Comparison of ENCODE assay signal across 1 cellular context in genomic region chr19:3612901-3613741, GRCh38.
TF ChIP-seq lines count a peak whose summit lies in the region.

No MANE protein-coding gene starts in this region.

TF ChIP-seq in K562, 482 proteins besides CTCF, POLR2A, EP300 and RAD21 (continued from another document and continues in another):
- TF ChIP-seq ZNF407 (IDR thresholded peaks at IDR 0.05; ENCODE audit: low read depth), result no peak
- no peak for TF ChIP-seq EHMT2 (IDR thresholded peaks at IDR 0.05)
- TF ChIP-seq CEBPZ (IDR thresholded peaks at IDR 0.05; ENCODE audit: borderline replicate concordance, low read depth, low read length), result no peak
- no peak for TF ChIP-seq ZNF133 (CRISPR knock-in tag; IDR thresholded peaks at IDR 0.05)
- no peak for TF ChIP-seq CHD7 (IDR thresholded peaks at IDR 0.05; ENCODE audit: low read depth, low read length)
- TF ChIP-seq ZNF124 (CRISPR knock-in tag; IDR thresholded peaks at IDR 0.05), result no peak
- no peak for TF ChIP-seq ETV6 (IDR thresholded peaks at IDR 0.05; ENCODE audit: borderline replicate concordance in 1 of 2, low read depth in 2 of 2, low read length in 1 of 2)
- TF ChIP-seq ETV6 (CRISPR knock-in tag; IDR thresholded peaks at IDR 0.05; ENCODE audit: borderline replicate concordance), result no peak
- no peak for TF ChIP-seq ZBTB7A (IDR thresholded peaks at IDR 0.05; ENCODE audit: borderline replicate concordance, control insufficient read depth, low read depth, low read length)
- no peak; the same call in 1 of the 2 replicates for TF ChIP-seq HNRNPL (IDR thresholded peaks at IDR 0.05; ENCODE audit: low read depth, low read length)
- no peak for TF ChIP-seq ZNF79 (CRISPR knock-in tag; IDR thresholded peaks at IDR 0.05; ENCODE audit: low read depth)
- TF ChIP-seq CGGBP1 (CRISPR knock-in tag; IDR thresholded peaks at IDR 0.05), result no peak
- TF ChIP-seq MTA3 (IDR thresholded peaks at IDR 0.05; ENCODE audit: borderline replicate concordance), result no peak
- no peak for TF ChIP-seq PYGO2 (tag; IDR thresholded peaks at IDR 0.05)
- no peak for TF ChIP-seq CAMTA2 (CRISPR knock-in tag; conservative IDR thresholded peaks at IDR 0.05)
- TF ChIP-seq ETV1 (tag; conservative IDR thresholded peaks at IDR 0.05; ENCODE audit: low read depth), result peak; percentile 59; the same call in 1 of the 2 replicates
- peak; percentile 38; the same call in 1 of the 2 replicates for TF ChIP-seq MAX (CRISPR knock-in tag; IDR thresholded peaks at IDR 0.05)
- no peak for TF ChIP-seq SRF (CRISPR knock-in tag; IDR thresholded peaks at IDR 0.05)
- no peak for TF ChIP-seq ZNF165 (CRISPR knock-in tag; IDR thresholded peaks at IDR 0.05; ENCODE audit: borderline replicate concordance)
- no peak for TF ChIP-seq KLF16 (IDR thresholded peaks at IDR 0.05)
- 0 out of 2 replicates have a peak, but pooled peaks have one; percentile 27 for TF ChIP-seq GATAD2B (IDR thresholded peaks at IDR 0.05; ENCODE audit: borderline replicate concordance)
- TF ChIP-seq ZNF507 (tag; conservative IDR thresholded peaks at IDR 0.05), result no peak
- TF ChIP-seq ZNF217 (CRISPR knock-in tag; IDR thresholded peaks at IDR 0.05), result no peak
- TF ChIP-seq KLF6 (CRISPR knock-in tag; IDR thresholded peaks at IDR 0.05; ENCODE audit: borderline replicate concordance), result no peak
- TF ChIP-seq FOXJ2 (tag; IDR thresholded peaks at IDR 0.05), result no peak
- TF ChIP-seq ZZZ3 (IDR thresholded peaks at IDR 0.05), result no peak
- no peak for TF ChIP-seq CEBPG (CRISPR knock-in tag; IDR thresholded peaks at IDR 0.05)
- TF ChIP-seq CEBPG (tag; conservative IDR thresholded peaks at IDR 0.05 in 1 of 2, IDR thresholded peaks at IDR 0.05 in 1 of 2), result no peak
- TF ChIP-seq ZNF324 (CRISPR knock-in tag; IDR thresholded peaks at IDR 0.05), result no peak
- no peak for TF ChIP-seq ZNF384 (IDR thresholded peaks at IDR 0.05; ENCODE audit: low read depth, low read length)
- no peak for TF ChIP-seq HDAC3 (IDR thresholded peaks at IDR 0.05; ENCODE audit: borderline replicate concordance, partially characterized antibody)
- no peak for TF ChIP-seq BCL6 (CRISPR knock-in tag; IDR thresholded peaks at IDR 0.05)
- no peak for TF ChIP-seq MED1 (CRISPR knock-in tag; IDR thresholded peaks at IDR 0.05; ENCODE audit: borderline replicate concordance)
- no peak for TF ChIP-seq POLR3A (IDR thresholded peaks at IDR 0.05; ENCODE audit: borderline replicate concordance, extremely low read depth, insufficient read depth, insufficient read length)
- TF ChIP-seq CTCFL (IDR thresholded peaks at IDR 0.05; ENCODE audit: borderline replicate concordance, insufficient read depth, low read depth, low read length, poor library complexity, severe bottlenecking), result no peak
